18 cellular contexts compared by ENCODE assay signal in the genomic region with DNA sequence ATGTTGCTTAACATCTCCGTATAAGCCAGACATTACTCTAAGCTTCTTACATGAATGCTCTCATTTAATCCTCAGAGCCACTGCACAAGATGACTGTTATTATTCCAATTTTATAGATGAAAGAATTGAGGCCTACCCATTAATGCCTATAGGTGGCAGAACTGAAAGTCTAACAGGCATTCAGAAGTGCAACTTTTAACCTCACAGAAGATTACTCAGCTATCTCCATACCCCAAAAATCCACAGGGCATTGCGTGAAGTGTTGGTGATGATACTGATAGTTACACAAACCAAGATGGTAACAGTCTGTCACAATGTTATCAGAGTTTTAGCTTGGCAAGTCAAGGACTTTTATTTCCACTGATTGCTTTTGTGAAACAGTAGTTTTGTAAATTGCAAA.
A peak's percentile ranks its signal among the peaks of the same experiment; 100 is the strongest.
DNase-seq lines count a peak whose midpoint lies in the region; ATAC-seq and TF ChIP-seq lines count a peak whose summit lies in the region.
"Had no signal": no experiment of that assay in that cellular context is flagged by ENCODE, and none has a peak within 500 bp of the region (broad histone marks: within the 10 kb centered on the region; RNA-seq: fewer than 3 reads in every experiment).

No MANE protein-coding gene starts in this region.

- H3K4me1 ChIP-seq in OCI-LY3 (ENCODE audit: low read length), result peaks cover 6% of the 10 kb centered on the region; the same call in 1 of the 2 replicates
- no peaks in the 10 kb centered on the region for H3K4me1 ChIP-seq in aorta (ENCODE audit: control insufficient read depth in 1 of 2, insufficient read depth in 2 of 2, low read length in 2 of 2)

- intact Hi-C loops in aorta (cut with DNase I), result no loop called here

- TF ChIP-seq CTCF in 22Rv1 (IDR thresholded peaks at IDR 0.05), result peak; percentile 21; the same call in 1 of the 2 replicates
- TF ChIP-seq CTCF in OCI-LY3 (IDR thresholded peaks at IDR 0.05; ENCODE audit: low read depth, low read length), result 0 out of 2 replicates have a peak, but pooled peaks have one; percentile 10
- peak; percentile 17 for TF ChIP-seq CTCF in fibroblast of mammary gland (conservative IDR thresholded peaks at IDR 0.05; ENCODE audit: control insufficient read depth, insufficient read depth, low read depth, low read length)
- TF ChIP-seq CTCF in GM10266 (IDR thresholded peaks at IDR 0.05; ENCODE audit: control insufficient read depth, insufficient read depth, low read depth, missing control alignments), result no peak

- no peaks in the 10 kb centered on the region for H3K27me3 ChIP-seq in OCI-LY3 (ENCODE audit: low read depth, low read length)
- no peaks in the 10 kb centered on the region for H3K27me3 ChIP-seq in aorta (ENCODE audit: control insufficient read depth in 1 of 2, insufficient read depth in 2 of 2, low read length in 1 of 2)
- H3K27me3 ChIP-seq: SJCRH30 had no signal

- no peaks in the 10 kb centered on the region for H4K20me1 ChIP-seq in OCI-LY3 (ENCODE audit: insufficient read depth, low read length)

- no peaks in the 10 kb centered on the region for H3K9me3 ChIP-seq in OCI-LY3 (ENCODE audit: insufficient read depth, low read length)
- no peaks in the 10 kb centered on the region for H3K9me3 ChIP-seq in aorta (ENCODE audit: control insufficient read depth, low read length)
- H3K9me3 ChIP-seq: SJCRH30 had no signal

- H3K36me3 ChIP-seq in OCI-LY3 (replicated peaks; ENCODE audit: low read depth, low read length) (no peaks in the 10 kb centered on the region), aorta (ENCODE audit: control insufficient read depth in 1 of 2, insufficient read depth in 2 of 2, low read length in 1 of 2) (no peaks in the 10 kb centered on the region)
- H3K36me3 ChIP-seq: SJCRH30 had no signal

- no peak overlapping the region for H3K4me3 ChIP-seq in OCI-LY3 (ENCODE audit: low read length)
- no peak overlapping the region for H3K4me3 ChIP-seq in fibroblast of mammary gland (ENCODE audit: control insufficient read depth, low read depth, low read length)
- H3K4me3 ChIP-seq in aorta (ENCODE audit: low read length in 2 of 2), result no peak overlapping the region
- H3K4me3 ChIP-seq: SJCRH30 had no signal

- H3K4me2 ChIP-seq in OCI-LY3 (ENCODE audit: low read length), result no peak overlapping the region

- no peaks in the 10 kb centered on the region for H3K79me2 ChIP-seq in OCI-LY3 (ENCODE audit: low read length)

- H2AFZ ChIP-seq in OCI-LY3 (ENCODE audit: low read depth, low read length), result no peak overlapping the region

- H3K27ac ChIP-seq in 22Rv1 (no peak overlapping the region), OCI-LY3 (ENCODE audit: low read length) (no peak overlapping the region), aorta (ENCODE audit: low read depth in 1 of 2, low read length in 2 of 2) (no peak overlapping the region)
- H3K27ac ChIP-seq: RWPE1, SJCRH30 had no signal

- DNase-seq in ELR (ENCODE audit: low read depth) (peak; percentile 8), fibroblast of mammary gland (ENCODE audit: low read depth) (no peak), GM10266 (ENCODE audit: extremely low spot score) (no peak), aorta (no peak)
- no peak for DNase-seq in activated effector memory CD4-positive, alpha-beta T cell treated with anti-CD3 and anti-CD28 coated beads, Interleukin-2, amount 50 U/mL, for 16 hours
- DNase-seq: COR-L47, DMS53, Kasumi-1, NCI-H1105 treated with DMSO at 0.1 percent for 48 hours, NCI-H1694 treated with DMSO at 0.1 percent for 48 hours, NCI-H2107, NCI-H2227 treated with DMSO at 0.1 percent for 48 hours, NCI-H524 treated with DMSO at 0.1 percent for 48 hours, SJCRH30 had no signal

- H3K9ac ChIP-seq in OCI-LY3 (ENCODE audit: low read length), result no peak overlapping the region

- ATAC-seq in GM18498 (IDR thresholded peaks at IDR 0.05; ENCODE audit: unreplicated experiment), result no peak
- ATAC-seq in aorta (ENCODE audit: low FRiP score), result no peak

- WGBS in aorta, 2 donors, result 76 to 91% methylated on average over 2 of the region's 2 CpGs
